8 cellular contexts compared by ENCODE assay signal in the genomic region with DNA sequence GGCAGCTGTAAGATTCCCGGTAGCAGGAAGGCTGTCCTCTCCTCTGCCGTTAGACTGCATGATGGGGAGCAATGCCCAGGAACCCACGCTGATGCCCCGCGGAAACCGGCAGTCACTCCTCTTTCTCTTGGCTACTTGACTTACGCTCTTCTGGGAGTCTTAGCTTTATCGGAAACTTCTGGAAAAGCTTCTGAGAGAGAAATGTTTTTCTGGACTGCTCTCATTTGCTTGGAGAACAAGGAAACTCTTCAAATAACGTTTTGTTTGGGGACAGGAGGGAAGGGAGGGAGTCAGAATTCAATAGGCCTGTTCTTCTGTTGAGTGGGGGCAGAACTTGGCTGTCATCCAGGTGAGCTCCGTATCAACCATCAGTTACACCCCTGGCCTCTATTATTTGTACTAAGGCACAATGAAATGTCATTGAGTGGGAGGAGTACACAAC.
DNase-seq lines count a peak whose midpoint lies in the region; ATAC-seq, FAIRE-seq and TF ChIP-seq lines count a peak whose summit lies in the region.

No MANE protein-coding gene starts in this region.

- H4K20me1 ChIP-seq in OCI-LY1 (ENCODE audit: insufficient read depth, low read length): no peaks in the 10 kb centered on the region

- no peaks in the 10 kb centered on the region for H3K79me2 ChIP-seq in OCI-LY1 (ENCODE audit: insufficient read depth, low read length)

- H3F3A ChIP-seq in OCI-LY1 (ENCODE audit: insufficient read depth, low read length): no peaks in the 10 kb centered on the region

- WGBS in aorta, 2 donors: 2 to 4% methylated on average over 10 of the region's 10 CpGs

- DNase-seq in HTR-8/SVneo (ENCODE audit: insufficient read length, low spot score) (peak; percentile 62), dorsolateral prefrontal cortex (peak in 9 of 10 donors; percentile 52 to 94 (median 80)), aorta (no peak), iPS-NIHi11 (ENCODE audit: low spot score) (no peak), activated gamma-delta T cell (lab: John Stamatoyannopoulos, UW) (no peak)

- H3K9ac ChIP-seq in OCI-LY1 (ENCODE audit: low read length) (no peak overlapping the region), mucosa of stomach (ENCODE audit: low read length) (peak overlapping the region; percentile 75)

- TF ChIP-seq CTCF in OCI-LY1 (IDR thresholded peaks at IDR 0.05; ENCODE audit: low read length) (no peak), dorsolateral prefrontal cortex (IDR thresholded peaks at IDR 0.05 in 54 of 56, conservative IDR thresholded peaks at IDR 0.05 in 2 of 56; ENCODE audit: low read depth in 1 of 56, partially characterized antibody in 56 of 56) (peak in 2 of 56 donors; percentile 12 to 20)

- peak overlapping the region; percentile 48; the same call in 1 of the 2 replicates for H3K4me2 ChIP-seq in OCI-LY1 (ENCODE audit: low read length)

- peak; percentile 74 for FAIRE-seq in HTR-8/SVneo (lab: Jason Lieb, UNC)

- intact Hi-C loops in dorsolateral prefrontal cortex (cut with DNase I): loop anchor here (1.0 kb wide), 1 partner anchor 52 kb away; no protein-coding TSS in a partner anchor
- intact Hi-C loops in aorta (cut with DNase I): no loop called here

- no peak overlapping the region for H3K27ac ChIP-seq in OCI-LY1 (ENCODE audit: low read depth, low read length, poor library complexity, severe bottlenecking)
- H3K27ac ChIP-seq in dorsolateral prefrontal cortex: peak overlapping the region; percentile 93 to 100 (median 98)
- peak overlapping the region in 1 of 2 donors; percentile 4 for H3K27ac ChIP-seq in aorta (ENCODE audit: low read depth in 1 of 2, low read length in 2 of 2)

- H3K9me3 ChIP-seq in OCI-LY1 (ENCODE audit: low read length) (no peaks in the 10 kb centered on the region), mucosa of stomach (ENCODE audit: control insufficient read depth, low read length) (no peaks in the 10 kb centered on the region), aorta (ENCODE audit: control insufficient read depth, low read length) (no peaks in the 10 kb centered on the region)

- no peaks in the 10 kb centered on the region for H3K27me3 ChIP-seq in OCI-LY1 (ENCODE audit: insufficient read depth, low read length)
- H3K27me3 ChIP-seq in dorsolateral prefrontal cortex: no peaks in the 10 kb centered on the region
- H3K27me3 ChIP-seq in mucosa of stomach (ENCODE audit: control insufficient read depth, insufficient read depth, low read length): no peaks in the 10 kb centered on the region
- no peaks in the 10 kb centered on the region for H3K27me3 ChIP-seq in aorta (ENCODE audit: control insufficient read depth in 1 of 2, insufficient read depth in 2 of 2, low read length in 1 of 2)

- H3K4me3 ChIP-seq in OCI-LY1 (ENCODE audit: low read depth, low read length, poor library complexity, severe bottlenecking) (no peak overlapping the region), dorsolateral prefrontal cortex (peak overlapping the region in 57 of 59 donors; percentile 5 to 63 (median 42)), mucosa of stomach (ENCODE audit: low read length) (peak overlapping the region; percentile 3), aorta (ENCODE audit: low read length in 2 of 2) (peak overlapping the region; percentile 46 to 70)

- H3K4me1 ChIP-seq in OCI-LY1 (ENCODE audit: insufficient read depth, low read length, severe bottlenecking) (peaks cover 39% of the 10 kb centered on the region), mucosa of stomach (ENCODE audit: control insufficient read depth, insufficient read depth, low read length) (peaks cover 61% of the 10 kb centered on the region), aorta (ENCODE audit: control insufficient read depth in 1 of 2, insufficient read depth in 2 of 2, low read length in 2 of 2) (no peaks in the 10 kb centered on the region)

- H3K36me3 ChIP-seq in OCI-LY1 (ENCODE audit: insufficient read depth, low read length) (no peaks in the 10 kb centered on the region; the same call in 1 of the 2 replicates), mucosa of stomach (ENCODE audit: control insufficient read depth, insufficient read depth, low read length) (no peaks in the 10 kb centered on the region), aorta (ENCODE audit: control insufficient read depth in 1 of 2, insufficient read depth in 2 of 2, low read length in 1 of 2) (no peaks in the 10 kb centered on the region)

- no peaks in the 10 kb centered on the region for H3K9me2 ChIP-seq in OCI-LY1 (ENCODE audit: low read depth, low read length)

- H2AFZ ChIP-seq in OCI-LY1 (ENCODE audit: low read length): no peak overlapping the region

- peak; percentile 53 for ATAC-seq in aorta (ENCODE audit: low FRiP score)
- ATAC-seq in GM18502 (IDR thresholded peaks at IDR 0.05; ENCODE audit: poor library complexity, unreplicated experiment): no peak

Comparison
In these comparisons a context has a peak if more than half of its experiments do, and no peak if none do; other contexts are left out.
1. DNase-seq: peak in HTR-8/SVneo (single experiment) and dorsolateral prefrontal cortex (9 of 10); none in aorta (0 of 2), iPS-NIHi11 (single experiment) and activated gamma-delta T cell (single experiment).
2. intact Hi-C loops: an anchor here in dorsolateral prefrontal cortex (1.0 kb wide); none called in aorta.